ENCODE assay signal across 15 cellular contexts in genomic region chr1:164836614-164837018, GRCh38.
DNase-seq lines count a peak whose midpoint lies in the region; ATAC-seq and TF ChIP-seq lines count a peak whose summit lies in the region.
"Had no signal": no experiment of that assay in that cellular context is flagged by ENCODE, and none has a peak within 500 bp of the region (broad histone marks: within the 10 kb centered on the region; RNA-seq: fewer than 3 reads in every experiment).

No MANE protein-coding gene starts in this region.

- intact Hi-C loops in testis (cut with DNase I; ENCODE audit: low total_unique reads): no loop called here

- peak; percentile 59 for DNase-seq in NCI-H128 (lab: John Stamatoyannopoulos, UW; ENCODE audit: unreplicated experiment)
- peak; percentile 97 for DNase-seq in NCI-H2227 (lab: John Stamatoyannopoulos, UW; ENCODE audit: unreplicated experiment)
- peak in 1 of 2 donors; percentile 81 for DNase-seq in cardiac muscle cell (ENCODE audit: low read depth in 1 of 2, low spot score in 1 of 2)
- DNase-seq in testis: peak; percentile 15
- DNase-seq in activated T-cell treated with anti-CD3 and anti-CD28 coated beads, Interleukin-2, amount 50 U/mL, for 1 hour: no peak
- DNase-seq in WERI-Rb-1: no peak
- DNase-seq: activated CD4-positive, alpha-beta T cell treated with anti-CD3 and anti-CD28 coated beads for 48 hours; effector CD8-positive, alpha-beta T cell; Karpas-422; left lung; NCI-H2171 treated with DMSO at 0.1 percent for 48 hours; T-helper 9 cell had no signal

- H3K4me3 ChIP-seq in cardiac muscle cell: no peak overlapping the region
- no peak overlapping the region for H3K4me3 ChIP-seq in testis
- H3K4me3 ChIP-seq in WERI-Rb-1 (ENCODE audit: low read depth, low read length): no peak overlapping the region
- H3K4me3 ChIP-seq: left lung, SJSA1 had no signal

- H3K9me3 ChIP-seq in cardiac muscle cell (ENCODE audit: low read depth) (no peaks in the 10 kb centered on the region), testis (no peaks in the 10 kb centered on the region), WERI-Rb-1 (ENCODE audit: severe bottlenecking) (no peaks in the 10 kb centered on the region)
- H3K9me3 ChIP-seq: left lung, SJSA1 had no signal

- H3K27ac ChIP-seq in cardiac muscle cell (peak overlapping the region; percentile 46), testis (no peak overlapping the region), WERI-Rb-1 (no peak overlapping the region)
- H3K27ac ChIP-seq: C4-2B, left lung, SJSA1 had no signal

- H3K27me3 ChIP-seq in cardiac muscle cell (no peaks in the 10 kb centered on the region), testis (no peaks in the 10 kb centered on the region), WERI-Rb-1 (ENCODE audit: insufficient read depth, low read depth, severe bottlenecking) (no peaks in the 10 kb centered on the region)
- H3K27me3 ChIP-seq: left lung, SJSA1 had no signal

- no peak for TF ChIP-seq CTCF in cardiac muscle cell (IDR thresholded peaks at IDR 0.05; ENCODE audit: low read depth, low read length)
- no peak for TF ChIP-seq CTCF in testis (IDR thresholded peaks at IDR 0.05)
- TF ChIP-seq CTCF in WERI-Rb-1 (IDR thresholded peaks at IDR 0.05; ENCODE audit: low read depth, low read length): no peak

- ATAC-seq in GM18520 (IDR thresholded peaks at IDR 0.05; ENCODE audit: unreplicated experiment): no peak
- ATAC-seq: left lung had no signal

- no peaks in the 10 kb centered on the region for H3K36me3 ChIP-seq in cardiac muscle cell
- H3K36me3 ChIP-seq in testis (ENCODE audit: low read depth, missing control alignments): no peaks in the 10 kb centered on the region
- H3K36me3 ChIP-seq in WERI-Rb-1: no peaks in the 10 kb centered on the region; the same call in 1 of the 2 replicates
- H3K36me3 ChIP-seq: left lung, SJSA1 had no signal

- WGBS in testis, 2 donors: 45 to 72% methylated on average over 7 of the region's 7 CpGs

- H3K4me1 ChIP-seq in cardiac muscle cell (ENCODE audit: low read depth) (peaks cover 41% of the 10 kb centered on the region), testis (peaks cover 5% of the 10 kb centered on the region)
- H3K4me1 ChIP-seq: left lung, SJSA1 had no signal

- TF ChIP-seq POLR2A in testis (IDR thresholded peaks at IDR 0.05): no peak

Comparison
In these comparisons a context has a peak if more than half of its experiments do, and no peak if none do; other contexts are left out.
1. DNase-seq: peak in NCI-H128 (single experiment), NCI-H2227 (single experiment) and testis (single experiment); none in activated T-cell treated with anti-CD3 and anti-CD28 coated beads, Interleukin-2, amount 50 U/mL, for 1 hour (single experiment) and WERI-Rb-1 (single experiment).